8 cellular contexts compared by ENCODE assay signal in genomic region chr16:88700636-88701482, GRCh38. TPM values are rescaled to one million over a fixed set of nuclear protein-coding genes. Genes with fewer than 3 reads are reported as not detected.
DNase-seq lines count a peak whose midpoint lies in the region; ATAC-seq and TF ChIP-seq lines count a peak whose summit lies in the region.

No MANE protein-coding gene starts in this region.

- H3K27me3 Mint-ChIP-seq in CD8-positive, alpha-beta T cell (ENCODE audit: low read depth), result no peaks in the 10 kb centered on the region

- peak overlapping the region; percentile 91 for H3K27ac ChIP-seq in CD8-positive, alpha-beta T cell (ENCODE audit: low read depth, low read length)
- H3K27ac ChIP-seq in thyroid gland, result peak overlapping the region in 2 of 3 donors; percentile 41 to 52

- 57 to 100% methylated on average over 4 to 35 of the region's 42 CpGs for WGBS in thyroid gland, 2 donors

- H3K4me1 ChIP-seq in CD8-positive, alpha-beta T cell (ENCODE audit: insufficient read depth, low read length), result peaks cover 56% of the 10 kb centered on the region
- H3K4me1 ChIP-seq in thyroid gland, result peaks cover 9 to 35% of the 10 kb centered on the region in 2 donors

- peak overlapping the region; percentile 98 for H3K27ac Mint-ChIP-seq in CD8-positive, alpha-beta T cell

- TF ChIP-seq POLR2A in erythroblast (IDR thresholded peaks at IDR 0.05; ENCODE audit: low read length) (no peak), thyroid gland (IDR thresholded peaks at IDR 0.05) (no peak)

- peaks cover 30% of the 10 kb centered on the region for H3K36me3 ChIP-seq in CD8-positive, alpha-beta T cell (ENCODE audit: insufficient read depth, low read length)
- H3K36me3 ChIP-seq in thyroid gland, result peaks cover 8 to 29% of the 10 kb centered on the region in 2 donors

- H3K4me3 Mint-ChIP-seq in CD8-positive, alpha-beta T cell, result peak overlapping the region; percentile 90

- intact Hi-C loops in CD8-positive, alpha-beta T cell (cut with DNase I, micrococcal nuclease), result loop anchor here (1.0 to 10.0 kb wide), 14 partner anchors 16 to 1001 kb away; partner anchors contain the start of genes CYBA (in 2 of the 2), ZC3H18 (in 2 of the 2), BANP (in 1 of the 2) and KLHDC4 (in 1 of the 2)
- intact Hi-C loops in thyroid gland (cut with DNase I), result no loop called here

- H3K4me3 ChIP-seq in CD8-positive, alpha-beta T cell (ENCODE audit: low read depth, low read length), result peak overlapping the region; percentile 95
- H3K4me3 ChIP-seq in thyroid gland (replicated peaks in 1 of 3), result no peak overlapping the region

- CTCF ChIA-PET in CD8-positive, alpha-beta T cell (lab: Charles Lee), result interaction anchor here (1.0 to 6.7 kb wide), 6 partner anchors 13 to 157 kb away, joined by 3 to 54 read pairs (median 4); partner anchors contain the start of genes GALNS, SNAI3 and TRAPPC2L

- peaks cover 44% of the 10 kb centered on the region for H3K36me3 Mint-ChIP-seq in CD8-positive, alpha-beta T cell

- DNase-seq in CD8-positive, alpha-beta T cell, result peak; percentile 92 to 98 (median 97)
- DNase-seq in MV-4-11 (lab: John Stamatoyannopoulos, UW) (peak; percentile 97), erythroblast (lab: John Stamatoyannopoulos, UW) (peak; percentile 59 to 61), pons (ENCODE audit: low spot score) (peak; percentile 58), thyroid gland (peak; percentile 73), D341Med (ENCODE audit: low spot score) (no peak)
- peak; percentile 92 for DNase-seq in activated CD8-positive, alpha-beta memory T cell treated with anti-CD3 and anti-CD28 coated beads, Interleukin-2, amount 50 U/mL, for 1 hour (ENCODE audit: extremely low read depth)

- no peak for TF ChIP-seq CTCF in CD8-positive, alpha-beta T cell (IDR thresholded peaks at IDR 0.05)
- no peak for TF ChIP-seq CTCF in thyroid gland (IDR thresholded peaks at IDR 0.05)

- H3K27me3 ChIP-seq in CD8-positive, alpha-beta T cell (ENCODE audit: insufficient read depth, low read length), result no peaks in the 10 kb centered on the region
- no peaks in the 10 kb centered on the region for H3K27me3 ChIP-seq in thyroid gland

- peaks cover 61% of the 10 kb centered on the region for H3K4me1 Mint-ChIP-seq in CD8-positive, alpha-beta T cell (ENCODE audit: low read depth)

- POLR2A ChIA-PET in CD8-positive, alpha-beta T cell (lab: Charles Lee), result interaction anchor here (0.5 to 2.5 kb wide), 18 partner anchors 10 to 156 kb away, joined by 3 to 15 read pairs (median 4); partner anchors contain the start of genes APRT, GALNS, TRAPPC2L and ZC3H18

- no peaks in the 10 kb centered on the region for H3K9me3 Mint-ChIP-seq in CD8-positive, alpha-beta T cell

- H3K9me3 ChIP-seq in CD8-positive, alpha-beta T cell (ENCODE audit: low read length), result no peaks in the 10 kb centered on the region
- H3K9me3 ChIP-seq in thyroid gland, result no peaks in the 10 kb centered on the region

- ATAC-seq in CD8-positive, alpha-beta T cell, result peak; percentile 65
- ATAC-seq in GM21825 (IDR thresholded peaks at IDR 0.05; ENCODE audit: unreplicated experiment), result peak; percentile 50

RNA-seq across cellular contexts. Expression of gene RNF166, which starts 5.3 kb away (rescaled TPM):
- total RNA-seq in CD8-positive, alpha-beta T cell, result 100 to 1,000 TPM; 371 to 406 TPM
- total RNA-seq in thyroid gland, result 10 to 100 TPM; 12.5 to 26.8 (median 19.1) TPM

RNA-seq across cellular contexts. Expression of gene CTU2, which starts 5.4 kb away (rescaled TPM):
- total RNA-seq in CD8-positive, alpha-beta T cell, result 10 to 100 TPM; 59.5 to 60.4 TPM
- total RNA-seq in thyroid gland, result 10 to 100 TPM in 2 of 4 donors, 1 to 10 TPM in 2; 7.7 to 21.2 (median 13.6) TPM

RNA-seq across cellular contexts. Expression of gene SNAI3, which starts 14.6 kb away (rescaled TPM):
- 1 to 10 TPM; 3.1 to 3.4 TPM for total RNA-seq in CD8-positive, alpha-beta T cell
- total RNA-seq in thyroid gland, result 1 to 10 TPM in 3 of 4 donors, under 1 TPM in 1; 0.33 to 1.3 (median 1.3) TPM

RNA-seq across cellular contexts. Expression of gene MVD, which starts 38.0 kb away (rescaled TPM):
- 100 to 1,000 TPM; 118 to 124 TPM for total RNA-seq in CD8-positive, alpha-beta T cell
- total RNA-seq in thyroid gland, result 10 to 100 TPM; 20.7 to 52.5 (median 43.2) TPM

RNA-seq across cellular contexts. Expression of gene CYBA, which starts 50.0 kb away (rescaled TPM):
- total RNA-seq in CD8-positive, alpha-beta T cell, result 100 to 1,000 TPM; 312 to 320 TPM
- total RNA-seq in thyroid gland, result 100 to 1,000 TPM; 199 to 475 (median 339) TPM

Comparison
In these comparisons a context has a peak if more than half of its experiments do, and no peak if none do; other contexts are left out.
1. RNA of gene RNF166, which starts 5.3 kb away (total RNA-seq): 371 to 406 TPM in CD8-positive, alpha-beta T cell; 12.5 to 26.8 TPM in thyroid gland; every median in the first group is over 10 times any median in the second.